Comparison of ENCODE assay signal across 9 cellular contexts in the genomic region with DNA sequence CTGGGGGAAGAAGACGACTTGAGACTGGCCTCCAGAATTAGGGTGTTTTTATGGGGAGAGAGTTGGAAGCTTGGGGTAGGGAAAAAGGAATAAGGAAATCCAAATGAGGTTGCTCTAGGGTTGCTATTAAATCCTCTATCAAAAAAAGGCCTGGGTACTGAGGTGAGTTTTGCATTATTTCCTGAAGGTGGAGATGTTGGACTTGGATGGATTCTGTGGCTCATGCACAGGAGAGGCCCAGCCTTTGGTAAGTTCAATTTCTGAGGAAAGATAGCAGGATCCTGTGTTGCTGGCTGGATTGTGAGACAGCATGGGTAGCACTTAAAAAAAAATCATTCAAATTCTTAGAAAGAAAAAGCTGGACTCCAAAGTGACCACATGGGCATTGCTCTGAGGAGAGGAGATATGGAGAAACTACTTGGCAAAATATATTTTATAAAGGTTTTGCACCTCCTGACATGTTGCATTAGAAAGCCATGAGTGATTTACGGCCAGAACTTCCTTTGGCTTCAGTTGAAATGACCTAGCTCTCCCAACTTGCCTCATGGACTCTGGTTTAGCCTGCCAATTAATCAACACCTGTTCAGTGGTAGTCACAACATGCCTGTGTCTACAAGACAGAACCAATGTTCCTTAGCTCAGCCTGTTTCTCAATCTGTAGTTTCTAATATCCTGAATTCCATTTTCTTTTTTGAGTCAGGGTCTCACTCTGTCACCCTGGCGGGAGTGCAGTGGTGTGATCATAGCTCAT.
DNase-seq lines count a peak whose midpoint lies in the region; TF ChIP-seq lines count a peak whose summit lies in the region.
"Had no signal": no experiment of that assay in that cellular context is flagged by ENCODE, and none has a peak within 500 bp of the region (broad histone marks: within the 10 kb centered on the region; RNA-seq: fewer than 3 reads in every experiment).

No MANE protein-coding gene starts in this region.

- no peak overlapping the region for H3K4me2 ChIP-seq in neural progenitor cell

- no peaks in the 10 kb centered on the region for H3K4me1 Mint-ChIP-seq in neural progenitor cell

- no peak overlapping the region for H3K27ac Mint-ChIP-seq in neural progenitor cell

- no peaks in the 10 kb centered on the region for H3K79me2 ChIP-seq in neural progenitor cell (ENCODE audit: low read depth)

- no peaks in the 10 kb centered on the region for H4K20me1 ChIP-seq in neural progenitor cell (ENCODE audit: low read depth)

- no peaks in the 10 kb centered on the region for H3K36me3 ChIP-seq in neural progenitor cell

- H3K27me3 ChIP-seq in neural progenitor cell = peaks cover 10% of the 10 kb centered on the region

- H3K36me3 Mint-ChIP-seq in neural progenitor cell = no peaks in the 10 kb centered on the region

- no peak overlapping the region for H3K9ac ChIP-seq in neural progenitor cell

- no peak overlapping the region for H2AFZ ChIP-seq in neural progenitor cell (replicated peaks)

- no peak overlapping the region for H3K4me3 Mint-ChIP-seq in neural progenitor cell

- peaks cover 11% of the 10 kb centered on the region for H3K27me3 Mint-ChIP-seq in neural progenitor cell (ENCODE audit: insufficient read depth, low read depth)

- peaks cover 6% of the 10 kb centered on the region for H3K4me1 ChIP-seq in neural progenitor cell

- 0 out of 3 replicates have a peak, but pooled peaks have one; percentile 6 for TF ChIP-seq CTCF in GM12872 (IDR thresholded peaks at IDR 0.05; ENCODE audit: insufficient read depth, low read depth, low read length)
- peak; percentile 96 for TF ChIP-seq CTCF in VCaP (conservative IDR thresholded peaks at IDR 0.05)
- TF ChIP-seq CTCF in neural progenitor cell (IDR thresholded peaks at IDR 0.05) = peak; percentile 71

- peak overlapping the region; percentile 63 for H3K27ac ChIP-seq in VCaP
- no peak overlapping the region for H3K27ac ChIP-seq in neural progenitor cell

- no peaks in the 10 kb centered on the region for H3K9me3 Mint-ChIP-seq in neural progenitor cell

- no peak overlapping the region for H3K4me3 ChIP-seq in neural progenitor cell

- H3K9me3 ChIP-seq in neural progenitor cell (ENCODE audit: low read depth) = no peaks in the 10 kb centered on the region

- DNase-seq in NCI-H2029 treated with DMSO at 0.1 percent for 48 hours (lab: John Stamatoyannopoulos, UW) (peak; percentile 21), neural progenitor cell (ENCODE audit: low spot score) (peak; percentile 60), cortex of kidney (lab: John Stamatoyannopoulos, UW) (no peak), occipital lobe (lab: John Stamatoyannopoulos, UW) (no peak)
- no peak for DNase-seq in stimulated activated naive CD4-positive, alpha-beta T cell treated with Interleukin-2 at 50 U/mL for 16 hours (lab: John Stamatoyannopoulos, UW)
- DNase-seq in stimulated activated CD4-positive, alpha-beta T cell treated with anti-CD3 and anti-CD28 coated beads, Interleukin-1b, Interleukin-23, amount 100 ng/mL, for 48 hours = no peak
- DNase-seq: T-helper 2 cell had no signal

- H3F3A ChIP-seq in neural progenitor cell (ENCODE audit: low read depth) = peaks cover 3% of the 10 kb centered on the region

Comparison
In these comparisons a context has a peak if more than half of its experiments do, and no peak if none do; other contexts are left out.
1. CTCF ChIP-seq: peak in every context shown above with its lines; median percentile 96 in VCaP; 71 in neural progenitor cell; 6 in GM12872.
2. DNase-seq: peak in NCI-H2029 treated with DMSO at 0.1 percent for 48 hours (single experiment) and neural progenitor cell (single experiment); none in cortex of kidney (single experiment), occipital lobe (single experiment), stimulated activated naive CD4-positive, alpha-beta T cell treated with Interleukin-2 at 50 U/mL for 16 hours (single experiment) and stimulated activated CD4-positive, alpha-beta T cell treated with anti-CD3 and anti-CD28 coated beads, Interleukin-1b, Interleukin-23, amount 100 ng/mL, for 48 hours (single experiment).